7 cellular contexts compared by ENCODE assay signal in the genomic region with DNA sequence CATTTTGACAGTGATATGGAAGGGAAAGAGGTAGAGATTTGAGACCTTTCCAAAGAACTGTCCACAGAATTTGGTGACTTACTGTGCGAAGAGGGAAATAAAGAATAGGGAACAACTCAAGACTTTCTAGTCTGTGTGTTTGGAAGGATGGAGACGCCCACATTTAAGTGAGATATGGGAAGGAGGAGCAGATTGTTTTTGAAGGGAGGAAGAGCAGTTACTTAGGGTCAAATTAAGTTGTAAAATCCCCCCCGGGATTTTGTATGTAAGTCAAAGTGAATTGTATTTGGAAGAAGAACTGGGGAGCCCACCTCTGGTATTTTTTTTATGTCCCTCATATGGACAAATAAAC. TPM values are rescaled to one million over a fixed set of nuclear protein-coding genes. Genes with fewer than 3 reads are reported as not detected.
DNase-seq lines count a peak whose midpoint lies in the region; ATAC-seq and TF ChIP-seq lines count a peak whose summit lies in the region.

No MANE protein-coding gene starts in this region.

- no peaks in the 10 kb centered on the region for H3K9me3 ChIP-seq in HUES48 (ENCODE audit: control insufficient read depth, insufficient read depth, low read length)
- no peaks in the 10 kb centered on the region for H3K9me3 ChIP-seq in ascending aorta
- H3K9me3 ChIP-seq in left lung: no peaks in the 10 kb centered on the region
- no peaks in the 10 kb centered on the region for H3K9me3 ChIP-seq in thyroid gland

- H3K4me1 ChIP-seq in HUES48 (ENCODE audit: control insufficient read depth, insufficient read depth, low read length): peaks cover 17% of the 10 kb centered on the region
- peaks cover 0 to 21% of the 10 kb centered on the region in 2 donors for H3K4me1 ChIP-seq in ascending aorta
- peaks cover 11 to 64% of the 10 kb centered on the region in 2 donors for H3K4me1 ChIP-seq in left lung
- peaks cover 10 to 26% of the 10 kb centered on the region in 2 donors for H3K4me1 ChIP-seq in thyroid gland

- H3K27me3 ChIP-seq in HUES48 (ENCODE audit: control insufficient read depth, insufficient read depth, low read length): no peaks in the 10 kb centered on the region
- no peaks in the 10 kb centered on the region for H3K27me3 ChIP-seq in ascending aorta
- H3K27me3 ChIP-seq in left lung: no peaks in the 10 kb centered on the region
- H3K27me3 ChIP-seq in thyroid gland: no peaks in the 10 kb centered on the region

- H3K4me3 ChIP-seq in HUES48 (ENCODE audit: low read depth, low read length) (peak overlapping the region; percentile 98), ascending aorta (peak overlapping the region; percentile 65 to 81), left lung (peak overlapping the region; percentile 78 to 87), thyroid gland (replicated peaks in 1 of 3) (peak overlapping the region; percentile 49 to 93 (median 82))

- DNase-seq in ascending aorta (ENCODE audit: low spot score in 2 of 2) (no peak), left lung (no peak), thyroid gland (no peak), D341Med (ENCODE audit: low spot score) (no peak), NCI-H1092 (lab: John Stamatoyannopoulos, UW) (no peak)

- intact Hi-C loops in ascending aorta (cut with DNase I): loop anchor here (5.0 kb wide), 4 partner anchors 47 to 1182 kb away; no protein-coding TSS in a partner anchor
- intact Hi-C loops in left lung (cut with DNase I): loop anchor here in 1 of 2 donors (5.0 kb wide), 1 partner anchor 152 kb away; the partner anchor contains the start of gene HMGB1
- intact Hi-C loops in thyroid gland (cut with DNase I): loop anchor here (10.0 kb wide), 1 partner anchor 154 kb away; the partner anchor contains the start of gene HMGB1

- H3K36me3 ChIP-seq in HUES48 (ENCODE audit: control insufficient read depth, insufficient read depth, low read length) (peaks cover 27% of the 10 kb centered on the region), ascending aorta (peaks cover 0 to 15% of the 10 kb centered on the region in 2 donors), left lung (peaks cover 0 to 25% of the 10 kb centered on the region in 2 donors), thyroid gland (peaks cover 0 to 4% of the 10 kb centered on the region in 2 donors)

- TF ChIP-seq POLR2A in thyroid gland (IDR thresholded peaks at IDR 0.05): no peak

- 49 to 61% methylated on average over 3 of the region's 3 CpGs for WGBS in thyroid gland, 2 donors

- H3K27ac ChIP-seq in HUES48 (ENCODE audit: low read depth, low read length) (no peak overlapping the region), ascending aorta (peak overlapping the region; percentile 83 to 100), left lung (peak overlapping the region; percentile 99 to 100), thyroid gland (peak overlapping the region in 2 of 3 donors; percentile 97 to 100)

- H3K9ac ChIP-seq in HUES48 (ENCODE audit: low read depth, low read length): peak overlapping the region; percentile 70; the same call in 1 of the 2 replicates

- ATAC-seq in left lung: no peak
- no peak for ATAC-seq in HG02938 (IDR thresholded peaks at IDR 0.05; ENCODE audit: unreplicated experiment)

- no peak for TF ChIP-seq CTCF in ascending aorta (IDR thresholded peaks at IDR 0.05)
- no peak for TF ChIP-seq CTCF in left lung (IDR thresholded peaks at IDR 0.05)
- TF ChIP-seq CTCF in thyroid gland (IDR thresholded peaks at IDR 0.05): no peak

RNA-seq across cellular contexts. Expression of gene USPL1, which starts 1.2 kb away (rescaled TPM):
- 4.0 TPM for total RNA-seq in ascending aorta
- 10 to 100 TPM; 12.1 to 14.0 TPM for total RNA-seq in left lung
- 10 to 100 TPM; 23.6 to 31.0 (median 27.5) TPM for total RNA-seq in thyroid gland
